In the genomic region with DNA sequence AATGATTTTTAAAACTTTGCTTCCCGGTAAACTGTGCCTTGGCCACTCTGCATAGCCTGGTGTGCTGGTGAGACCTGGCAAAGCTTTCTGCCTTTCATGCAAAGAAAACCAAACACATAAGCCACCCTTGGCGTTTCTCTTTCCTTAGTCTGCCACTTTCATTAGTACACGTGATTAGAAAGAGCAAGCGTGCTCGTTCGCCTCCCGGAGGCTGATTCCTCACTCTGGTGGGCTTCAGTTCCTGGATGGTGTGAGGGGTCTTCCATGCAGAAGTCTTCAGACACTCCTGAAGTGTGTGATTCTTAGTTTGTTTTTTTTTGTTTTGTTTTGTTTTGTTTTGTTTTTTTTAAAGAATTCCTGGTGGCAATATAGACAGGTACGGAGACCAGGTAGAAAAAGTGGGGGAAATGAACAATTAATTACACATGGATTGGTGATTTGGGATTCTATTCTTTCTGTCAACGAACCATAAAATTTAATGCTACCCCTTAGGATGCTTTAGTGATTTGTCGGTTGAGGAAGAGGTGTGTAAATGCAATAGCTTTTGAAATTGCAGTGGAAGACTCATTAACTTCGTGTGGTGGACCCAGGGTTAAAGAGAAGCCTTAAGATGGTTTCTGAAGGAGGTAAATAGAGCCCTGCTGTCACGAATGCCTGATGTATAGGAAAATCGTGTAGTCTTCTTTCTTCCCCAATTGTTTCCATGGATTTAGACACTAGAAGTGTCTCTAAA, we compare ENCODE assay signal across 9 cellular contexts. TPM values are rescaled to one million over a fixed set of nuclear protein-coding genes. Genes with fewer than 3 reads are reported as not detected.
A peak's percentile ranks its signal among the peaks of the same experiment; 100 is the strongest.
DNase-seq lines count a peak whose midpoint lies in the region; ATAC-seq, FAIRE-seq and TF ChIP-seq lines count a peak whose summit lies in the region.
"Had no signal": no experiment of that assay in that cellular context is flagged by ENCODE, and none has a peak within 500 bp of the region (broad histone marks: within the 10 kb centered on the region; RNA-seq: fewer than 3 reads in every experiment).

No MANE protein-coding gene starts in this region.

- TF ChIP-seq EP300 in A549 (IDR thresholded peaks at IDR 0.05): no peak

- H3K4me1 ChIP-seq in A549 (peaks cover 55% of the 10 kb centered on the region), Panc1 (ENCODE audit: control insufficient read depth, insufficient read depth, low read length) (peaks cover 53% of the 10 kb centered on the region)
- peaks cover 13% of the 10 kb centered on the region for H3K4me1 ChIP-seq in effector memory CD4-positive, alpha-beta T cell (ENCODE audit: control insufficient read depth, insufficient read depth, low read length, poor library complexity, severe bottlenecking)

- H3K36me3 Mint-ChIP-seq in neural crest cell (ENCODE audit: low read depth): peaks cover 1% of the 10 kb centered on the region

- no peaks in the 10 kb centered on the region; the same call in 1 of the 2 replicates for H3K36me3 ChIP-seq in Panc1 (ENCODE audit: control insufficient read depth, insufficient read depth, low read length)
- no peaks in the 10 kb centered on the region for H3K36me3 ChIP-seq in effector memory CD4-positive, alpha-beta T cell (ENCODE audit: control insufficient read depth, insufficient read depth, low read length)

- H3K27ac ChIP-seq in A549 (peak overlapping the region; percentile 93 to 98), Panc1 (ENCODE audit: low read length) (peak overlapping the region; percentile 69)
- no peak overlapping the region for H3K27ac ChIP-seq in effector memory CD4-positive, alpha-beta T cell (ENCODE audit: insufficient read depth, low read length, poor library complexity, severe bottlenecking)

- TF ChIP-seq POLR2A in A549 (IDR thresholded peaks at IDR 0.05; ENCODE audit: low read length): no peak

- ATAC-seq in A549: peak in 1 of 2 experiments; percentile 4; a peak in 2 of 6 replicates
- ATAC-seq in Panc1: no peak
- ATAC-seq in HG03342 (IDR thresholded peaks at IDR 0.05; ENCODE audit: unreplicated experiment): no peak
- no peak for ATAC-seq in GM21515 (IDR thresholded peaks at IDR 0.05; ENCODE audit: unreplicated experiment)

- TF ChIP-seq RAD21 in A549 (conservative IDR thresholded peaks at IDR 0.05 in 1 of 2, IDR thresholded peaks at IDR 0.05 in 1 of 2): no peak

- no peaks in the 10 kb centered on the region for H3K27me3 Mint-ChIP-seq in neural crest cell (ENCODE audit: low read depth)

- CTCF ChIA-PET in A549 (lab: Yijun Ruan, JAX) (interaction anchor here (1.4 to 3.0 kb wide), 3 partner anchors 12 to 36 kb away, joined by 4 to 9 read pairs (median 8); no protein-coding TSS in a partner anchor), GM10248 (lab: Yijun Ruan, JAX) (interaction anchor here (0.7 to 1.2 kb wide), 3 partner anchors 10 to 51 kb away, joined by 3 read pairs; no protein-coding TSS in a partner anchor), Panc1 (lab: Charles Lee) (no interaction called here)

- no peaks in the 10 kb centered on the region for H3K27me3 ChIP-seq in Panc1 (ENCODE audit: control insufficient read depth, insufficient read depth, low read length)
- no peaks in the 10 kb centered on the region for H3K27me3 ChIP-seq in effector memory CD4-positive, alpha-beta T cell (replicated peaks; ENCODE audit: control insufficient read depth, insufficient read depth, low read length, poor library complexity, severe bottlenecking)

- 45% methylated on average over 13 of the region's 13 CpGs for WGBS in A549 (ENCODE audit: missing lambda C conversion rate)

- peak overlapping the region; percentile 88 for H3K4me3 Mint-ChIP-seq in neural crest cell

- peaks cover 1% of the 10 kb centered on the region for H3K9me3 Mint-ChIP-seq in neural crest cell

- in situ Hi-C loops in Panc1 (cut with HindIII; ENCODE audit: low pct_unique_long_range_greater_than_20kb, low sequenced_read_pairs): no loop called here

- peak overlapping the region; percentile 92 for H3K4me3 ChIP-seq in A549
- peak overlapping the region; percentile 71 to 89 for H3K4me3 ChIP-seq in Panc1 (ENCODE audit: low read depth in 2 of 2, low read length in 2 of 2)
- H3K4me3 ChIP-seq in effector memory CD4-positive, alpha-beta T cell (ENCODE audit: insufficient read depth, low read depth, low read length, poor library complexity, severe bottlenecking): peak overlapping the region; percentile 94

- FAIRE-seq in A549 (lab: Jason Lieb, UNC): no peak
- FAIRE-seq: islet of Langerhans had no signal

- TF ChIP-seq CTCF in A549 (IDR thresholded peaks at IDR 0.05) (no peak), GM10248 (IDR thresholded peaks at IDR 0.05; ENCODE audit: control extremely low read depth, extremely low read depth, low read depth, missing control alignments) (no peak), Panc1 (IDR thresholded peaks at IDR 0.05) (0 out of 2 replicates have a peak, but pooled peaks have one; percentile 3), neural crest cell (conservative IDR thresholded peaks at IDR 0.05) (no peak)

- no peak overlapping the region for H3K27ac Mint-ChIP-seq in neural crest cell (ENCODE audit: unreplicated experiment)

- TSS peak; percentile 73 for BruUV-seq in Panc1 (replicated peaks; lab: Mats Ljungman, UMichigan)

- POLR2A ChIA-PET in A549 (lab: Yijun Ruan, JAX): interaction anchor here (1.5 kb wide), 1 partner anchor 35 kb away, joined by 5 read pairs; no protein-coding TSS in a partner anchor
- POLR2A ChIA-PET in GM10248 (lab: Yijun Ruan, JAX): no interaction called here
- POLR2A ChIA-PET in Panc1 (lab: Charles Lee): no interaction called here

- DNase-seq in A549 (ENCODE audit: low read depth in 1 of 2, low spot score in 1 of 2): no peak
- DNase-seq in GM10248 (ENCODE audit: extremely low spot score): peak; percentile 32
- no peak for DNase-seq in Panc1 (ENCODE audit: low read depth, low spot score)
- no peak for DNase-seq in effector memory CD4-positive, alpha-beta T cell
- no peak for DNase-seq in neural crest cell (ENCODE audit: low read depth, low spot score)
- DNase-seq in DMS53 treated with DMSO at 0.1 percent for 48 hours (lab: John Stamatoyannopoulos, UW; ENCODE audit: unreplicated experiment): no peak

- H3K4me1 Mint-ChIP-seq in neural crest cell: peaks cover 44% of the 10 kb centered on the region

- H3K9me3 ChIP-seq in A549: no peaks in the 10 kb centered on the region; the same call in 2 of the 3 replicates
- H3K9me3 ChIP-seq in Panc1 (ENCODE audit: control insufficient read depth, insufficient read depth, low read depth, low read length): no peaks in the 10 kb centered on the region
- H3K9me3 ChIP-seq in effector memory CD4-positive, alpha-beta T cell (ENCODE audit: control insufficient read depth, low read length): no peaks in the 10 kb centered on the region

- intact Hi-C loops in Panc1 (cut with micrococcal nuclease; ENCODE audit: unreplicated experiment): loop anchor here (10.0 kb wide), 1 partner anchor 404 kb away; no protein-coding TSS in a partner anchor

- peak overlapping the region; percentile 92 for H3K4me2 ChIP-seq in A549

TF ChIP-seq in A549, 52 proteins besides CTCF, POLR2A, EP300 and RAD21:
- TF ChIP-seq RFX5 (IDR thresholded peaks at IDR 0.05): no peak
- TF ChIP-seq, protein P1, sequence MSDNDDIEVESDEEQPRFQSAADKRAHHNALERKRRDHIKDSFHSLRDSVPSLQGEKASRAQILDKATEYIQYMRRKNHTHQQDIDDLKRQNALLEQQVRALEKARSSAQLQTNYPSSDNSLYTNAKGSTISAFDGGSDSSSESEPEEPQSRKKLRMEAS (IDR thresholded peaks at IDR 0.05): peak; percentile 41; the same call in 1 of the 2 replicates

RNA-seq across cellular contexts. Expression of a gene that starts 2.1 kb away (rescaled TPM):
- polyA plus RNA-seq in A549 (2011; rRNA removed): 57.5 and 66.9 TPM in 2 replicates
- polyA plus RNA-seq in A549 (2012; cell fraction: cytosol; rRNA removed): 83.3 and 105 TPM in 2 replicates
- polyA plus RNA-seq in A549 (2012; cell fraction: nucleus; rRNA removed): 194 and 199 TPM in 2 replicates
- 111 to 115 TPM (median 114 TPM) in 3 replicates for polyA plus RNA-seq in A549 (2017; fragmentation: RNase III; extraction: RNeasy Plus Mini Kit Qiagen cat#74134 plus additional on column Dnase treatment)
- 50.1 and 58.6 TPM in 2 replicates for polyA minus RNA-seq in A549 (2011; rRNA and poly(A)+ RNA removed)
- 152 TPM for total RNA-seq in Panc1 (2021; ENCODE audit: unreplicated experiment)
- 129 TPM for polyA plus RNA-seq in Panc1 (2012; ENCODE audit: insufficient read length)
- total RNA-seq in neural crest cell: 57.1 and 58.0 TPM in 2 replicates
